ENCODE assay signal across 9 cellular contexts in genomic region chr7:86963599-86964230, GRCh38.
DNase-seq lines count a peak whose midpoint lies in the region; ATAC-seq and TF ChIP-seq lines count a peak whose summit lies in the region.
"Had no signal": no experiment of that assay in that cellular context is flagged by ENCODE, and none has a peak within 500 bp of the region (broad histone marks: within the 10 kb centered on the region; RNA-seq: fewer than 3 reads in every experiment).

No MANE protein-coding gene starts in this region.

- BruUV-seq in PC-9 (replicated peaks; lab: Mats Ljungman, UMichigan), result no TSS peak

- TF ChIP-seq CTCF in PC-9 (conservative IDR thresholded peaks at IDR 0.05), result no peak

- H3K18ac ChIP-seq in mesendoderm (ENCODE audit: low read length), result peak overlapping the region; percentile 96

- peaks cover 24% of the 10 kb centered on the region for H3K4me1 ChIP-seq in mesendoderm (ENCODE audit: control insufficient read depth, low read depth, low read length)
- no peaks in the 10 kb centered on the region for H3K4me1 ChIP-seq in PC-9 (replicated peaks; ENCODE audit: insufficient read depth)

- intact Hi-C loops in PC-9 (cut with micrococcal nuclease; ENCODE audit: unreplicated experiment), result no loop called here

- peak overlapping the region; percentile 91 for H3K27ac ChIP-seq in mesendoderm (ENCODE audit: low read depth, low read length)
- no peak overlapping the region for H3K27ac ChIP-seq in PC-9

- ATAC-seq in GM18868 (IDR thresholded peaks at IDR 0.05; ENCODE audit: unreplicated experiment) (peak; percentile 96), GM21723 (IDR thresholded peaks at IDR 0.05; ENCODE audit: unreplicated experiment) (peak; percentile 94), HG03565 (IDR thresholded peaks at IDR 0.05; ENCODE audit: unreplicated experiment) (peak; percentile 81), esophagus mucosa (no peak)

- H3K79me1 ChIP-seq in mesendoderm (ENCODE audit: low read length), result no peaks in the 10 kb centered on the region

- no peaks in the 10 kb centered on the region for H3K9me2 ChIP-seq in PC-9 (ENCODE audit: insufficient read depth)

- H3K4me2 ChIP-seq in mesendoderm (ENCODE audit: low read length) (no peak overlapping the region), PC-9 (no peak overlapping the region)

- H2AFZ ChIP-seq in PC-9, result no peak overlapping the region

- peak overlapping the region; percentile 61 for H2BK120ac ChIP-seq in mesendoderm (ENCODE audit: low read depth, low read length)

- H3K4ac ChIP-seq in mesendoderm (ENCODE audit: low read depth, low read length), result no peak overlapping the region

- CTCF ChIA-PET in PC-9 (lab: Charles Lee), result no interaction called here

- peak overlapping the region; percentile 96 for H2BK15ac ChIP-seq in mesendoderm (replicated peaks; ENCODE audit: low read depth)

- H3K23ac ChIP-seq in mesendoderm (ENCODE audit: low read length), result no peak overlapping the region

- DNase-seq in mesendoderm (peak; percentile 91), PC-9 (no peak), NCI-H2081 (lab: John Stamatoyannopoulos, UW) (no peak)
- DNase-seq: activated gamma-delta T cell treated with Interleukin-2 at 50 U/mL for 16 hours, NCI-H1105 had no signal

- H3K4me3 ChIP-seq in mesendoderm (ENCODE audit: low read length), result no peak overlapping the region
- H3K4me3 ChIP-seq in PC-9, result no peak overlapping the region

- H3K9ac ChIP-seq in mesendoderm (ENCODE audit: low read length), result no peak overlapping the region

- H3F3A ChIP-seq in PC-9 (ENCODE audit: insufficient read depth, low read depth), result no peaks in the 10 kb centered on the region

- peak overlapping the region; percentile 86 for H4K8ac ChIP-seq in mesendoderm (ENCODE audit: low read depth, low read length)

- no peaks in the 10 kb centered on the region for H4K20me1 ChIP-seq in PC-9 (ENCODE audit: insufficient read depth)

- peak overlapping the region; percentile 31 for H2AK5ac ChIP-seq in mesendoderm (ENCODE audit: low read length)

- POLR2A ChIA-PET in PC-9 (lab: Charles Lee; ENCODE audit: unreplicated experiment), result no interaction called here

- H2BK5ac ChIP-seq in mesendoderm (ENCODE audit: low read length), result peak overlapping the region; percentile 57

- no peaks in the 10 kb centered on the region for H3K9me3 ChIP-seq in PC-9 (ENCODE audit: insufficient read depth, low read depth)

- WGBS in mesendoderm (ENCODE audit: extremely low coverage, insufficient coverage, low lambda C conversion rate), result 100% methylated on average over 1 of the region's 2 CpGs

- H3K36me3 ChIP-seq in mesendoderm (ENCODE audit: control insufficient read depth, insufficient read depth, low read length) (no peaks in the 10 kb centered on the region), PC-9 (ENCODE audit: low read depth) (no peaks in the 10 kb centered on the region)

- H3K27me3 ChIP-seq in mesendoderm (ENCODE audit: insufficient read depth, low read length, poor library complexity) (no peaks in the 10 kb centered on the region), PC-9 (ENCODE audit: insufficient read depth, low read depth) (no peaks in the 10 kb centered on the region)

- peak overlapping the region; percentile 83 for H3K56ac ChIP-seq in mesendoderm (ENCODE audit: low read length)

- no peak overlapping the region for H4K5ac ChIP-seq in mesendoderm (ENCODE audit: low read length)

- H3K79me2 ChIP-seq in mesendoderm (ENCODE audit: control insufficient read depth, insufficient read depth, low read length) (no peaks in the 10 kb centered on the region), PC-9 (ENCODE audit: low read depth) (no peaks in the 10 kb centered on the region)
